7 cellular contexts compared by ENCODE assay signal in genomic region chr22:21045585-21046294, GRCh38. TPM values are rescaled to one million over a fixed set of nuclear protein-coding genes. Genes with fewer than 3 reads are reported as not detected.
DNase-seq lines count a peak whose midpoint lies in the region; ATAC-seq and TF ChIP-seq lines count a peak whose summit lies in the region.

A gene with protein sequence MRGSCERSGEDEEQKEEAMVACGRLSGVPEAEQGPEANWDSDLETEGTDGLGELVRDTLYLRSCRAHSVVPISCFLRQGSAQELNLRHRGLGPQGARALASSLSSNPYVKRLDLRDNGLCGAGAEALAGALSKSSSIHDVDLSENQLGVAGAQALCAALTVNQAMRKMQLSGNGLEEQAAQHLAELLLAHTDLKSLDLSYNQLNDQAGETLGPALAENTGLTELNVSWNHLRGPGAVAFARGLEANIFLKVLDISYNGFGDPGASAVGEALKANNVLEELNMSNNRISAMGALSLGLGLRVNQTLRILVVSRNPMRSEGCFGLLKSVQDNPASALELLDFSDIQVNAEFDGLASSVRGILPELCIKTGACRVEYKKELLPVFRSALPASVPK (plus strand): TSS chr22:21045946. CDS start chr22:21045987, 41 bp downstream.

- H3K4me1 Mint-ChIP-seq in activated CD4-positive, alpha-beta memory T cell treated with anti-CD3 and anti-CD28 coated beads, Interleukin-2, amount 10 ng/mL, durations not matched to agents 7 days and 5 days: peaks cover 30% of the 10 kb centered on the region

- H3K4me3 Mint-ChIP-seq in activated CD4-positive, alpha-beta memory T cell treated with anti-CD3 and anti-CD28 coated beads, Interleukin-2, amount 10 ng/mL, durations not matched to agents 7 days and 5 days: no peak within 1 kb of the TSS

- no peak for TF ChIP-seq POLR2A in right lobe of liver (IDR thresholded peaks at IDR 0.05)

- H3K4me3 ChIP-seq in ectodermal cell (ENCODE audit: insufficient read depth, low read depth, low read length): peak within 1 kb of the TSS; percentile 38
- peak within 1 kb of the TSS in 2 of 3 donors; percentile 7 to 15 for H3K4me3 ChIP-seq in right lobe of liver

- H3K27me3 ChIP-seq in ectodermal cell (ENCODE audit: control insufficient read depth, insufficient read depth, low read length, poor library complexity, severe bottlenecking): peaks cover 3% of the 10 kb centered on the region
- H3K27me3 ChIP-seq in right lobe of liver: no peaks in the 10 kb centered on the region

- no peaks in the 10 kb centered on the region for H3K9me3 Mint-ChIP-seq in activated CD4-positive, alpha-beta memory T cell treated with anti-CD3 and anti-CD28 coated beads, Interleukin-2, amount 10 ng/mL, durations not matched to agents 7 days and 5 days

- H3K27ac ChIP-seq in ectodermal cell (ENCODE audit: insufficient read depth, low read depth, low read length, poor library complexity, severe bottlenecking) (peak within 1 kb of the TSS; percentile 57), right lobe of liver (no peak within 1 kb of the TSS)

- intact Hi-C loops in right lobe of liver (cut with DNase I): no loop called here

- H3K36me3 ChIP-seq in ectodermal cell (ENCODE audit: control insufficient read depth, insufficient read depth, low read length) (no peaks in the 10 kb centered on the region), right lobe of liver (no peaks in the 10 kb centered on the region)

- no peak for TF ChIP-seq CTCF in right lobe of liver (IDR thresholded peaks at IDR 0.05)

- H3K4me1 ChIP-seq in ectodermal cell (ENCODE audit: control insufficient read depth, insufficient read depth, low read length) (peaks cover 14% of the 10 kb centered on the region), right lobe of liver (peaks cover 0 to 4% (median 0%) of the 10 kb centered on the region in 4 donors)

- 1% methylated on average over 47 of the region's 47 CpGs for WGBS in ectodermal cell, 2 experiments
- 16% methylated on average over 14 of the region's 47 CpGs for WGBS in right lobe of liver (ENCODE audit: insufficient coverage, low coverage, low lambda C conversion rate, missing lambda C conversion rate)

- DNase-seq in NCI-H526 treated with DMSO at 0.1 percent for 48 hours (lab: John Stamatoyannopoulos, UW) (peak; percentile 45), right lobe of liver (peak; percentile 75 to 84 (median 84))
- peak; percentile 78 for DNase-seq in activated CD4-positive, alpha-beta memory T cell treated with anti-CD3 and anti-CD28 coated beads, Interleukin-2, amount 10 ng/mL, durations not matched to agents 7 days and 5 days
- peak; percentile 74 for DNase-seq in stimulated activated CD4-positive, alpha-beta T cell treated with anti-CD3 and anti-CD28 coated beads, Interleukin-4, amount 100 ng/mL, for 24 hours

- peaks cover 19% of the 10 kb centered on the region for H3K27me3 Mint-ChIP-seq in activated CD4-positive, alpha-beta memory T cell treated with anti-CD3 and anti-CD28 coated beads, Interleukin-2, amount 10 ng/mL, durations not matched to agents 7 days and 5 days

- ATAC-seq in GM18868 (IDR thresholded peaks at IDR 0.05; ENCODE audit: unreplicated experiment) (peak; percentile 85), HG03457 (IDR thresholded peaks at IDR 0.05; ENCODE audit: unreplicated experiment) (peak; percentile 60), right lobe of liver (peak; percentile 82 to 95 (median 90))

- H3K9me3 ChIP-seq in ectodermal cell (ENCODE audit: control insufficient read depth, low read length) (no peaks in the 10 kb centered on the region), right lobe of liver (no peaks in the 10 kb centered on the region)

- H3K27ac Mint-ChIP-seq in activated CD4-positive, alpha-beta memory T cell treated with anti-CD3 and anti-CD28 coated beads, Interleukin-2, amount 10 ng/mL, durations not matched to agents 7 days and 5 days: no peak within 1 kb of the TSS

- POLR2A ChIA-PET in activated CD4-positive, alpha-beta memory T cell treated with anti-CD3 and anti-CD28 coated beads, Interleukin-2, amount 10 ng/mL, durations not matched to agents 7 days and 5 days (lab: Charles Lee): interaction anchor here (1.4 kb wide), 1 partner anchor 9 kb away, joined by 4 read pairs; no protein-coding TSS in a partner anchor

- H3K36me3 Mint-ChIP-seq in activated CD4-positive, alpha-beta memory T cell treated with anti-CD3 and anti-CD28 coated beads, Interleukin-2, amount 10 ng/mL, durations not matched to agents 7 days and 5 days (ENCODE audit: low read depth): no peaks in the 10 kb centered on the region

- CTCF ChIA-PET in activated CD4-positive, alpha-beta memory T cell treated with anti-CD3 and anti-CD28 coated beads, Interleukin-2, amount 10 ng/mL, durations not matched to agents 7 days and 5 days (lab: Charles Lee): no interaction called here

RNA-seq across cellular contexts. Expression of the gene that starts here (rescaled TPM):
- total RNA-seq in activated CD4-positive, alpha-beta memory T cell treated with anti-CD3 and anti-CD28 coated beads, Interleukin-2, amount 10 ng/mL, durations not matched to agents 7 days and 5 days: not detected
- polyA plus RNA-seq in ectodermal cell (2013, experiment 1 of 4): not detected
- not detected for polyA plus RNA-seq in ectodermal cell (2013, experiment 2 of 4)
- not detected for polyA plus RNA-seq in ectodermal cell (2013, experiment 3 of 4)
- not detected for polyA plus RNA-seq in ectodermal cell (2013, experiment 4 of 4)
- total RNA-seq in right lobe of liver: not detected

Comparison
In these comparisons a context has a peak if more than half of its experiments do, and no peak if none do; other contexts are left out.
1. Peak in DNase-seq in activated CD4-positive, alpha-beta memory T cell treated with anti-CD3 and anti-CD28 coated beads, Interleukin-2, amount 10 ng/mL, durations not matched to agents 7 days and 5 days; RNA of the gene not detected or under 1 TPM.
2. Peak in DNase-seq, ATAC-seq and H3K4me3 ChIP-seq in right lobe of liver; RNA of the gene not detected or under 1 TPM.